ENCODE assay signal across 1 cellular context in the genomic region with DNA sequence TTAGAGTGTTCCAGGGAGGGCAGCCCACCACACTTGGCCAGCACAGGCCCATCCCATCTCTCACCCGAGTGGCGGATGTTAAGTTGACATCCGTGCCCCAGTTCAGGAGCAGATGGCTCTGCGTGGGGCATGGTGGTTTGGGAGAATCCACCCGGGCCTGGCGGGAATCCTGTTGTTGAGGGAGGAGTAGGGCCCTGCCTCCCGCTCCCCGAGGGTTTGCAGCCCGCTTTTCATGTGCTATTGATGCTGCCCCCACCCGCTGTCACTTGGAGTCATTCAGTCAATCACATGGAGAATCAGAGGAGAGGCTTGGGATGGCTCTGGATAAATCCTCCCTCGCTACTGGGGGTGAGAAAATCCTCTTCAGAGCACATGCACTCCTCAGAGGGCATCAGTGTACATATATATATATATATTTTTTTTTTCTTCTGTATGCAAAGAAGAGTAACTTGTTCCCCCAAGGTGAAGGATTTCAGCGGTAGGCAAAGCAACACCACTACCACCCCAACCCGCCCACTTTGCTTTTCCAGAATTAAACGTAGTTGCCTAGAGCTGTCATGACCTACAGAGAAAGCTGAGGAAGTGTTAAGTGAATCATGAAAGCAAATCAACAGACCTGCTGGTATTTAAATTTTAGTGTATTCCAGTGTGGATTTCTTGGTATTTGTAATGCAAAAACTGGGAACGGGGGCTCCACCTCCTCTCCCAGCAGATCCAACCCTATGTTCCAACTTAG.
TF ChIP-seq lines count a peak whose summit lies in the region.

No MANE protein-coding gene starts in this region.

TF ChIP-seq in GM12878, 131 proteins besides CTCF, POLR2A, EP300 and RAD21 (continued from another document):
- TF ChIP-seq HDAC6 (IDR thresholded peaks at IDR 0.05; ENCODE audit: unreplicated experiment) (no peak), SREBF1 (IDR thresholded peaks at IDR 0.05; ENCODE audit: low read length) (no peak), PML (IDR thresholded peaks at IDR 0.05; ENCODE audit: low read length) (no peak), MEF2A (IDR thresholded peaks at IDR 0.05; ENCODE audit: insufficient read depth, low read depth, low read length) (no peak), RUNX3 (IDR thresholded peaks at IDR 0.05; ENCODE audit: low read length) (no peak), MXI1 (IDR thresholded peaks at IDR 0.05; ENCODE audit: low read depth, low read length) (no peak), CHD1 (IDR thresholded peaks at IDR 0.05; ENCODE audit: low read depth, low read length) (no peak), SKIL (IDR thresholded peaks at IDR 0.05; ENCODE audit: low read depth, poor library complexity, severe bottlenecking) (no peak), SIN3A (IDR thresholded peaks at IDR 0.05; ENCODE audit: low read depth, low read length) (no peak), BMI1 (IDR thresholded peaks at IDR 0.05; ENCODE audit: borderline replicate concordance) (no peak)
